8 cellular contexts compared by ENCODE assay signal in the genomic region with DNA sequence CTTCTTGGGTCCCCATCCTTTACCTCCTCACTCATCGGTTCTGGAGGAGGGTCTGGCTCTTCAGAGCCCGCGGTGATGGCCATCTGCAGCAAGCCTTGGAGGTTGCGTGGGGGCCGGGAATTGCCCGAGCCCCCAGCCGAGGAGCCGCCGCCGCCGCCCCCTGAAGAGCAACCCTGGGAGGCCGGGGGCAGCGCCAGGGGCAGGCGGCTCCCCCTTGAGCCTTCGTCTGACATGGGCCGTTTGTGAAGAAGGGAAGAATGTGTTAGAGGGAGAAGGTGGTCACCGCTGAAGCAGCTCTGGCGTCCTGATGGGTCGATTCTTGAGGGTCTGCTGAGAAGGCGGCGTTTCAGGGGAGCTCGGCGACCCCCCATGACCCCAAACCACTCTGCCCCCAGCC. TPM values are rescaled to one million over a fixed set of nuclear protein-coding genes. Genes with fewer than 3 reads are reported as not detected.
DNase-seq lines count a peak whose midpoint lies in the region; ATAC-seq, FAIRE-seq and TF ChIP-seq lines count a peak whose summit lies in the region.

No MANE protein-coding gene starts in this region.

- peak overlapping the region; percentile 77 for H3K4me3 ChIP-seq in left ventricle myocardium inferior
- H3K4me3 ChIP-seq in bronchial epithelial cell (ENCODE audit: low read depth, low read length), result peak overlapping the region; percentile 90
- peak overlapping the region; percentile 71 for H3K4me3 ChIP-seq in mononuclear cell (ENCODE audit: low read length)
- H3K4me3 ChIP-seq in vagina, result peak overlapping the region; percentile 59 to 65

- DNase-seq in left ventricle myocardium inferior (no peak), cardiac septum (ENCODE audit: low spot score) (no peak), bronchial epithelial cell (ENCODE audit: low read depth) (no peak), vagina (ENCODE audit: extremely low spot score in 2 of 2) (no peak), NCI-H526 (lab: John Stamatoyannopoulos, UW) (no peak)
- no peak for DNase-seq in activated CD4-positive, CD25-positive, alpha-beta regulatory T cell (lab: John Stamatoyannopoulos, UW)

- no peaks in the 10 kb centered on the region for H3K9me3 ChIP-seq in left ventricle myocardium inferior (replicated peaks)
- no peaks in the 10 kb centered on the region for H3K9me3 ChIP-seq in mononuclear cell (ENCODE audit: low read depth, low read length)
- H3K9me3 ChIP-seq in vagina, result no peaks in the 10 kb centered on the region

- H3K27me3 ChIP-seq in left ventricle myocardium inferior (ENCODE audit: low read depth) (peaks cover 9% of the 10 kb centered on the region), bronchial epithelial cell (ENCODE audit: control insufficient read depth, insufficient read depth, low read length) (peaks cover 4% of the 10 kb centered on the region), mononuclear cell (ENCODE audit: insufficient read depth, low read length) (no peaks in the 10 kb centered on the region), vagina (no peaks in the 10 kb centered on the region)

- no peak for FAIRE-seq in bronchial epithelial cell (lab: Jason Lieb, UNC)

- TF ChIP-seq CTCF in left ventricle myocardium inferior (IDR thresholded peaks at IDR 0.05; ENCODE audit: borderline replicate concordance) (no peak), bronchial epithelial cell (IDR thresholded peaks at IDR 0.05; ENCODE audit: insufficient read depth, low read length, severe bottlenecking) (no peak), vagina (IDR thresholded peaks at IDR 0.05) (no peak)

- H3K4me1 ChIP-seq in left ventricle myocardium inferior (peaks cover 23% of the 10 kb centered on the region), mononuclear cell (ENCODE audit: insufficient read depth, low read length) (peaks cover 48% of the 10 kb centered on the region), vagina (peaks cover 21% of the 10 kb centered on the region)

- H3K36me3 ChIP-seq in left ventricle myocardium inferior (peaks cover 23% of the 10 kb centered on the region), bronchial epithelial cell (ENCODE audit: control insufficient read depth, insufficient read depth, low read length) (peaks cover 11% of the 10 kb centered on the region), vagina (peaks cover 0 to 27% of the 10 kb centered on the region in 2 donors)

- ATAC-seq in GM21360 (IDR thresholded peaks at IDR 0.05; ENCODE audit: unreplicated experiment), result no peak

- peak overlapping the region; percentile 86 for H3K27ac ChIP-seq in left ventricle myocardium inferior (replicated peaks)
- peak overlapping the region; percentile 84 for H3K27ac ChIP-seq in vagina

- intact Hi-C loops in left ventricle myocardium inferior (cut with micrococcal nuclease), result no loop called here
- intact Hi-C loops in cardiac septum (cut with DNase I), result no loop called here
- intact Hi-C loops in vagina (cut with DNase I), result no loop called here

- no peak for TF ChIP-seq POLR2A in vagina (IDR thresholded peaks at IDR 0.05)

RNA-seq across cellular contexts. Expression of a gene that starts 0.5 kb away (rescaled TPM):
- 29.0 TPM for total RNA-seq in left ventricle myocardium inferior
- total RNA-seq in cardiac septum, result 24.6 TPM
- 37.1 and 41.6 TPM in 2 replicates for total RNA-seq in bronchial epithelial cell
- 7.9 TPM for total RNA-seq in mononuclear cell
- 29.5 TPM for total RNA-seq in vagina

RNA-seq across cellular contexts. Expression of a gene that starts 4.4 kb away (rescaled TPM):
- total RNA-seq in left ventricle myocardium inferior (3.0 TPM), cardiac septum (8.8 TPM), bronchial epithelial cell (0.51 and 0.53 TPM in 2 replicates), mononuclear cell (0.52 TPM), vagina (10.1 TPM)

RNA-seq across cellular contexts. Expression of a gene that starts 20.6 kb away (rescaled TPM):
- total RNA-seq in left ventricle myocardium inferior (39.8 TPM), cardiac septum (43.0 TPM), bronchial epithelial cell (15.5 and 27.1 TPM in 2 replicates), mononuclear cell (62.5 TPM), vagina (30.4 TPM)

RNA-seq across cellular contexts. Expression of a gene that starts 45.8 kb away (rescaled TPM):
- total RNA-seq in left ventricle myocardium inferior, result 2.0 TPM
- 0.62 TPM for total RNA-seq in cardiac septum
- not detected in 2 replicates for total RNA-seq in bronchial epithelial cell
- total RNA-seq in mononuclear cell, result 2.0 TPM
- total RNA-seq in vagina, result not detected

RNA-seq across cellular contexts. Expression of a gene that starts 50.8 kb away (rescaled TPM):
- total RNA-seq in left ventricle myocardium inferior (2.1 TPM), cardiac septum (1.6 TPM), bronchial epithelial cell (0.53 and 1.4 TPM in 2 replicates), mononuclear cell (2.0 TPM), vagina (2.9 TPM)
